Comparison of ENCODE assay signal across 8 cellular contexts in the genomic region with DNA sequence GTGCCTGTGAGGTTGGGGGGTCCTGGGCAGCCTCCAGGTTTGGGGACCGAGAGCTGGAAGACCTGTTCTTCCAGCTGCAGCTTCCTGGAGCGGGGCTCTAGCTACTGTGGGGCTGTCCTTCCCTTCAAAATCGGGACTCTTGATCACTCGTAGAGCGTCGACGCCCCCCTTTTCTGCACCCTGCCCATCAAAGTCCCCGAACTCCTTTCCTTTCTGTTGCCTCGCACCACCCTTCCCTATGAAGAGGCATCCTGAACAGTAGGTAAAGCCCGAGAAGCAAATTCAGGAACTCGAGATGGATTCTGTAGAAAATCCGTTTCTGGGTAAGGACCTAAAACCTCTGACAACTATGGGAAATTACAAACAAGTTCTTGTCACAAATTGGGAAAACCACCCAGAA. TPM values are rescaled to one million over a fixed set of nuclear protein-coding genes. Genes with fewer than 3 reads are reported as not detected.
DNase-seq lines count a peak whose midpoint lies in the region; ATAC-seq and TF ChIP-seq lines count a peak whose summit lies in the region.

No MANE protein-coding gene starts in this region.

- H3K27me3 Mint-ChIP-seq in T-helper 1 cell treated with Interleukin-12 subunit alpha and Interleukin-12 subunit beta and Interleukin-4 antibody, amounts not matched to agents 30 μg/mL and 1 μg/mL, for 36 hours (ENCODE audit: low read depth) = peaks cover 14% of the 10 kb centered on the region

- peak overlapping the region; percentile 88 for H3K4me3 Mint-ChIP-seq in T-helper 1 cell treated with Interleukin-12 subunit alpha and Interleukin-12 subunit beta and Interleukin-4 antibody, amounts not matched to agents 30 μg/mL and 1 μg/mL, for 36 hours

- no peak for TF ChIP-seq CTCF in astrocyte of the spinal cord (IDR thresholded peaks at IDR 0.05; ENCODE audit: low read depth, low read length)

- H3K27ac ChIP-seq in temporal lobe (ENCODE audit: low read depth, low read length) = peak overlapping the region; percentile 61

- no peaks in the 10 kb centered on the region for H3K9me3 Mint-ChIP-seq in T-helper 1 cell treated with Interleukin-12 subunit alpha and Interleukin-12 subunit beta and Interleukin-4 antibody, amounts not matched to agents 30 μg/mL and 1 μg/mL, for 36 hours

- in situ Hi-C loops in astrocyte of the spinal cord (cut with HindIII; ENCODE audit: low sequenced_read_pairs) = no loop called here

- peak overlapping the region; percentile 94 for H3K27ac Mint-ChIP-seq in T-helper 1 cell treated with Interleukin-12 subunit alpha and Interleukin-12 subunit beta and Interleukin-4 antibody, amounts not matched to agents 30 μg/mL and 1 μg/mL, for 36 hours

- H3K4me3 ChIP-seq in astrocyte of the spinal cord (ENCODE audit: low read depth, low read length) = peak overlapping the region; percentile 91

- no peaks in the 10 kb centered on the region for H3K36me3 Mint-ChIP-seq in T-helper 1 cell treated with Interleukin-12 subunit alpha and Interleukin-12 subunit beta and Interleukin-4 antibody, amounts not matched to agents 30 μg/mL and 1 μg/mL, for 36 hours (ENCODE audit: low read depth)

- ATAC-seq in left lobe of liver (peak; percentile 3), HG02588 (IDR thresholded peaks at IDR 0.05; ENCODE audit: unreplicated experiment) (no peak)

- DNase-seq in T-helper 1 cell (no peak), astrocyte of the spinal cord (ENCODE audit: low read depth, low spot score) (no peak), left lobe of liver (ENCODE audit: low spot score) (no peak), HT-29 (ENCODE audit: low spot score) (no peak)
- DNase-seq in stimulated activated CD4-positive, alpha-beta T cell treated with anti-CD3 and anti-CD28 coated beads, Interleukin-1b, Interleukin-23, amount 100 ng/mL, for 48 hours = no peak

- peaks cover 21% of the 10 kb centered on the region for H3K4me1 Mint-ChIP-seq in T-helper 1 cell treated with Interleukin-12 subunit alpha and Interleukin-12 subunit beta and Interleukin-4 antibody, amounts not matched to agents 30 μg/mL and 1 μg/mL, for 36 hours (ENCODE audit: low read depth)

RNA-seq across cellular contexts. Expression of gene CHP1, which starts 0.5 kb away (rescaled TPM):
- 176 TPM for total RNA-seq in left lobe of liver
- total RNA-seq in temporal lobe = 37.1 TPM
- 115 and 135 TPM in 2 replicates for total RNA-seq in HT-29 (2014; rRNA removed; shearing (Covaris generic))

RNA-seq across cellular contexts. Expression of gene EXD1, which starts 1.0 kb away (rescaled TPM):
- total RNA-seq in left lobe of liver = not detected
- 0.25 TPM for total RNA-seq in temporal lobe
- total RNA-seq in HT-29 (2014; rRNA removed; shearing (Covaris generic)) = not detected in 2 replicates
